ENCODE assay signal across 8 cellular contexts in genomic region chr13:79541426-79542049, GRCh38.
A peak's percentile ranks its signal among the peaks of the same experiment; 100 is the strongest.
DNase-seq lines count a peak whose midpoint lies in the region; ATAC-seq and TF ChIP-seq lines count a peak whose summit lies in the region.

No MANE protein-coding gene starts in this region.

- TF ChIP-seq CTCF in GM12872 (IDR thresholded peaks at IDR 0.05; ENCODE audit: insufficient read depth, low read depth, low read length): peak; percentile 47; the same call in 2 of the 3 replicates
- TF ChIP-seq CTCF in lung (IDR thresholded peaks at IDR 0.05; ENCODE audit: control extremely low read depth, extremely low read depth): peak; percentile 75

- H3K4me1 ChIP-seq in lung (ENCODE audit: control insufficient read depth in 2 of 2, insufficient read depth in 2 of 2, low read length in 2 of 2): no peaks in the 10 kb centered on the region
- H3K4me1 ChIP-seq in aorta (ENCODE audit: control insufficient read depth in 1 of 2, insufficient read depth in 2 of 2, low read length in 2 of 2): no peaks in the 10 kb centered on the region

- WGBS in lung, 2 donors: 0% methylated on average over 1 of the region's 1 CpG
- 0% methylated on average over 1 of the region's 1 CpG for WGBS in aorta, 2 donors

- no peaks in the 10 kb centered on the region for H3K9me3 Mint-ChIP-seq in central memory CD8-positive, alpha-beta T cell

- no peak overlapping the region for H3K27ac ChIP-seq in lung (ENCODE audit: low read depth in 1 of 2, low read length in 1 of 2)
- no peak overlapping the region for H3K27ac ChIP-seq in aorta (ENCODE audit: low read depth in 1 of 2, low read length in 2 of 2)

- H3K27ac Mint-ChIP-seq in central memory CD8-positive, alpha-beta T cell (ENCODE audit: low read depth): no peak overlapping the region

- no peak overlapping the region for H3K4me3 ChIP-seq in lung
- no peak overlapping the region for H3K4me3 ChIP-seq in aorta (ENCODE audit: low read length in 2 of 2)

- H3K27me3 ChIP-seq in lung (ENCODE audit: control insufficient read depth, insufficient read depth) (no peaks in the 10 kb centered on the region), aorta (ENCODE audit: control insufficient read depth in 1 of 2, insufficient read depth in 2 of 2, low read length in 1 of 2) (no peaks in the 10 kb centered on the region)

- H3K4me1 Mint-ChIP-seq in central memory CD8-positive, alpha-beta T cell: no peaks in the 10 kb centered on the region

- no peak overlapping the region for H3K4me3 Mint-ChIP-seq in central memory CD8-positive, alpha-beta T cell

- peaks cover 2% of the 10 kb centered on the region for H3K36me3 Mint-ChIP-seq in central memory CD8-positive, alpha-beta T cell (ENCODE audit: insufficient read depth)

- intact Hi-C loops in aorta (cut with DNase I): loop anchor here (2.0 kb wide), 2 partner anchors 117 to 119 kb away; no protein-coding TSS in a partner anchor

- DNase-seq in AG08395 (ENCODE audit: low spot score): peak; percentile 35
- DNase-seq in NCI-H526 (lab: John Stamatoyannopoulos, UW): peak; percentile 60 to 77
- no peak for DNase-seq in central memory CD8-positive, alpha-beta T cell (ENCODE audit: low spot score in 2 of 2)
- DNase-seq in lung (ENCODE audit: low spot score): no peak
- no peak for DNase-seq in aorta
- no peak for DNase-seq in ecto neural progenitor cell (ENCODE audit: low spot score)

- H3K36me3 ChIP-seq in lung (ENCODE audit: control insufficient read depth in 2 of 2, insufficient read depth in 2 of 2, low read length in 2 of 2): peaks cover 0 to 2% of the 10 kb centered on the region in 2 donors
- H3K36me3 ChIP-seq in aorta (ENCODE audit: control insufficient read depth in 1 of 2, insufficient read depth in 2 of 2, low read length in 1 of 2): no peaks in the 10 kb centered on the region

- no peaks in the 10 kb centered on the region for H3K27me3 Mint-ChIP-seq in central memory CD8-positive, alpha-beta T cell

- ATAC-seq in HG03103 (IDR thresholded peaks at IDR 0.05; ENCODE audit: low read depth, unreplicated experiment) (peak; percentile 65), lung (ENCODE audit: insufficient read depth, low FRiP score) (peak; percentile 74), aorta (ENCODE audit: low FRiP score) (no peak)
- ATAC-seq in central memory CD8-positive, alpha-beta T cell (replicated peaks; ENCODE audit: extremely low read depth, poor library complexity, severe bottlenecking): peak; percentile 56

- no peaks in the 10 kb centered on the region for H3K9me3 ChIP-seq in lung (ENCODE audit: control insufficient read depth in 2 of 2, insufficient read depth in 1 of 2, low read length in 1 of 2)
- no peaks in the 10 kb centered on the region for H3K9me3 ChIP-seq in aorta (ENCODE audit: control insufficient read depth, low read length)

Comparison
In these comparisons a context has a peak if more than half of its experiments do, and no peak if none do; other contexts are left out.
1. DNase-seq: peak in AG08395 (single experiment) and NCI-H526 (2 of 2); none in central memory CD8-positive, alpha-beta T cell (0 of 2), lung (single experiment), aorta (0 of 2) and ecto neural progenitor cell (single experiment).